1 cellular context compared by ENCODE assay signal in the genomic region with DNA sequence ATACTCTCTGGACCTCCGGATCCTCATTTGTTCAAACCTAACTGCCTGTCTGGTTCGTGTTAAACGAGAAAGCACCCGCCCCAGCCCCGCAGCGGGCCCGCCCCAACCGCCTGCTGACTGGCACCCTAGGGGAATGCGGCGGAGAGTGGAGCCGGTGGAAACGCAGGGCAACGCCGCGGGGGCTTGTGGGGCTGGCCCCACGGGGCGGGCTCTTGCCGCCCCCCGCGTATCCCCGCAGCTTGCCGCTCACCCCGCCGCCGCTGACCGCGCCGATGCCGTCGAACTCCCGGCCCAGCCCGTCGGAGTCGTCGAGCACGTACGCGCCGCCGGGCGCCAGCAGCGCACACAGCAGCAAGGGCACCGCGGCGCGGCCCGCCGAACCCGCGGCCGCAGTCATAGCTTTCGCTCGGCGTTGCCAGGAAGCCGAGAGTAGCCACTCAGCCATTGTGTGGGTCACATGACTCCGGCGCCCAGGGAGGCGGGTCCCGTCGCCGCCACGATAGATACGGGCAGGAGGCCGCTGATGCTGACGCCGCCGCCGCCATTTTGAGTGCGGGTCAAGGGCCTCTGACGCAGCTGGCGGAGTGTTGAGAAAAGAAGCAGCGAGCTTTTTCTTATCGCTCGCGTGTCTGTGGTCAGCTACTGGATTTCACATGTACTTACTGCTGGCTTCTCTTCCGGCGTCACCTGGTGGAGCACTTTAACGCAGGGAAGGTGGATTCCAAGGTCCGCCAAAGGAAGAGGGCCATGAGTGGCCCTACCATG.
A peak's percentile ranks its signal among the peaks of the same experiment; 100 is the strongest.
TF ChIP-seq lines count a peak whose summit lies in the region.

GALC (minus strand) TSS at position 463 of the 765 bp plus-strand sequence; CDS start at position 445, 18 bp downstream.

TF ChIP-seq in GM12878, 131 proteins besides CTCF, POLR2A, EP300 and RAD21 (continued from another document and continues in another):
- TF ChIP-seq, protein P1, sequence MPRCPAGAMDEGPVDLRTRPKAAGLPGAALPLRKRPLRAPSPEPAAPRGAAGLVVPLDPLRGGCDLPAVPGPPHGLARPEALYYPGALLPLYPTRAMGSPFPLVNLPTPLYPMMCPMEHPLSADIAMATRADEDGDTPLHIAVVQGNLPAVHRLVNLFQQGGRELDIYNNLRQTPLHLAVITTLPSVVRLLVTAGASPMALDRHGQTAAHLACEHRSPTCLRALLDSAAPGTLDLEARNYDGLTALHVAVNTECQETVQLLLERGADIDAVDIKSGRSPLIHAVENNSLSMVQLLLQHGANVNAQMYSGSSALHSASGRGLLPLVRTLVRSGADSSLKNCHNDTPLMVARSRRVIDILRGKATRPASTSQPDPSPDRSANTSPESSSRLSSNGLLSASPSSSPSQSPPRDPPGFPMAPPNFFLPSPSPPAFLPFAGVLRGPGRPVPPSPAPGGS (IDR thresholded peaks at IDR 0.05; ENCODE audit: borderline replicate concordance, insufficient read depth, low read depth, low read length, poor library complexity, severe bottlenecking), result no peak
- peak; percentile 87 for TF ChIP-seq GATAD2B (conservative IDR thresholded peaks at IDR 0.05; ENCODE audit: low read depth)
- TF ChIP-seq, protein P2, sequence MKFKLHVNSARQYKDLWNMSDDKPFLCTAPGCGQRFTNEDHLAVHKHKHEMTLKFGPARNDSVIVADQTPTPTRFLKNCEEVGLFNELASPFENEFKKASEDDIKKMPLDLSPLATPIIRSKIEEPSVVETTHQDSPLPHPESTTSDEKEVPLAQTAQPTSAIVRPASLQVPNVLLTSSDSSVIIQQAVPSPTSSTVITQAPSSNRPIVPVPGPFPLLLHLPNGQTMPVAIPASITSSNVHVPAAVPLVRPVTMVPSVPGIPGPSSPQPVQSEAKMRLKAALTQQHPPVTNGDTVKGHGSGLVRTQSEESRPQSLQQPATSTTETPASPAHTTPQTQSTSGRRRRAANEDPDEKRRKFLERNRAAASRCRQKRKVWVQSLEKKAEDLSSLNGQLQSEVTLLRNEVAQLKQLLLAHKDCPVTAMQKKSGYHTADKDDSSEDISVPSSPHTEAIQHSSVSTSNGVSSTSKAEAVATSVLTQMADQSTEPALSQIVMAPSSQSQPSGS (IDR thresholded peaks at IDR 0.05; ENCODE audit: low read length), result peak; percentile 41; the same call in 1 of the 2 replicates
- TF ChIP-seq NR2F1 (conservative IDR thresholded peaks at IDR 0.05), result peak; percentile 85
- TF ChIP-seq ATF7 (IDR thresholded peaks at IDR 0.05; ENCODE audit: low read depth), result peak; percentile 69
- TF ChIP-seq KAT2A (conservative IDR thresholded peaks at IDR 0.05; ENCODE audit: control insufficient read depth, low read depth, low read length), result no peak
- peak; percentile 58 for TF ChIP-seq HDAC6 (IDR thresholded peaks at IDR 0.05; ENCODE audit: unreplicated experiment)
- peak; percentile 92 for TF ChIP-seq RUNX3 (IDR thresholded peaks at IDR 0.05; ENCODE audit: low read length)
- peak; percentile 97 for TF ChIP-seq LARP7 (IDR thresholded peaks at IDR 0.05)
- TF ChIP-seq, protein P3, sequence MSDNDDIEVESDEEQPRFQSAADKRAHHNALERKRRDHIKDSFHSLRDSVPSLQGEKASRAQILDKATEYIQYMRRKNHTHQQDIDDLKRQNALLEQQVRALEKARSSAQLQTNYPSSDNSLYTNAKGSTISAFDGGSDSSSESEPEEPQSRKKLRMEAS (IDR thresholded peaks at IDR 0.05; ENCODE audit: low read depth, low read length), result peak; percentile 85
- TF ChIP-seq ZSCAN29 (IDR thresholded peaks at IDR 0.05), result peak; percentile 5; the same call in 1 of the 2 replicates
- no peak for TF ChIP-seq ESRRA (IDR thresholded peaks at IDR 0.05; ENCODE audit: low read length)
- TF ChIP-seq, protein P4, sequence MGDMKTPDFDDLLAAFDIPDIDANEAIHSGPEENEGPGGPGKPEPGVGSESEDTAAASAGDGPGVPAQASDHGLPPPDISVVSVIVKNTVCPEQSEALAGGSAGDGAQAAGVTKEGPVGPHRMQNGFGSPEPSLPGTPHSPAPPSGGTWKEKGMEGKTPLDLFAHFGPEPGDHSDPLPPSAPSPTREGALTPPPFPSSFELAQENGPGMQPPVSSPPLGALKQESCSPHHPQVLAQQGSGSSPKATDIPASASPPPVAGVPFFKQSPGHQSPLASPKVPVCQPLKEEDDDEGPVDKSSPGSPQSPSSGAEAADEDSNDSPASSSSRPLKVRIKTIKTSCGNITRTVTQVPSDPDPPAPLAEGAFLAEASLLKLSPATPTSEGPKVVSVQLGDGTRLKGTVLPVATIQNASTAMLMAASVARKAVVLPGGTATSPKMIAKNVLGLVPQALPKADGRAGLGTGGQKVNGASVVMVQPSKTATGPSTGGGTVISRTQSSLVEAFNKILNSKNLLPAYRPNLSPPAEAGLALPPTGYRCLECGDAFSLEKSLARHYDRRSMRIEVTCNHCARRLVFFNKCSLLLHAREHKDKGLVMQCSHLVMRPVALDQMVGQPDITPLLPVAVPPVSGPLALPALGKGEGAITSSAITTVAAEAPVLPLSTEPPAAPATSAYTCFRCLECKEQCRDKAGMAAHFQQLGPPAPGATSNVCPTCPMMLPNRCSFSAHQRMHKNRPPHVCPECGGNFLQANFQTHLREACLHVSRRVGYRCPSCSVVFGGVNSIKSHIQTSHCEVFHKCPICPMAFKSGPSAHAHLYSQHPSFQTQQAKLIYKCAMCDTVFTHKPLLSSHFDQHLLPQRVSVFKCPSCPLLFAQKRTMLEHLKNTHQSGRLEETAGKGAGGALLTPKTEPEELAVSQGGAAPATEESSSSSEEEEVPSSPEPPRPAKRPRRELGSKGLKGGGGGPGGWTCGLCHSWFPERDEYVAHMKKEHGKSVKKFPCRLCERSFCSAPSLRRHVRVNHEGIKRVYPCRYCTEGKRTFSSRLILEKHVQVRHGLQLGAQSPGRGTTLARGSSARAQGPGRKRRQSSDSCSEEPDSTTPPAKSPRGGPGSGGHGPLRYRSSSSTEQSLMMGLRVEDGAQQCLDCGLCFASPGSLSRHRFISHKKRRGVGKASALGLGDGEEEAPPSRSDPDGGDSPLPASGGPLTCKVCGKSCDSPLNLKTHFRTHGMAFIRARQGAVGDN (IDR thresholded peaks at IDR 0.05), result peak; percentile 91
- peak; percentile 70; the same call in 1 of the 2 replicates for TF ChIP-seq FOXM1 (IDR thresholded peaks at IDR 0.05; ENCODE audit: low read depth, low read length)
- TF ChIP-seq TARDBP (IDR thresholded peaks at IDR 0.05; ENCODE audit: borderline replicate concordance), result no peak
- TF ChIP-seq POLR2AphosphoS5 (IDR thresholded peaks at IDR 0.05; ENCODE audit: low read length), result no peak; the same call in none of the 2 replicates
- peak; percentile 87 for TF ChIP-seq NBN (IDR thresholded peaks at IDR 0.05)
- TF ChIP-seq CBX5 (IDR thresholded peaks at IDR 0.05; ENCODE audit: low read depth), result 0 out of 2 replicates have a peak, but pooled peaks have one; percentile 47
- TF ChIP-seq ASH2L (IDR thresholded peaks at IDR 0.05; ENCODE audit: borderline replicate concordance, low read depth), result no peak
- TF ChIP-seq, protein P5, sequence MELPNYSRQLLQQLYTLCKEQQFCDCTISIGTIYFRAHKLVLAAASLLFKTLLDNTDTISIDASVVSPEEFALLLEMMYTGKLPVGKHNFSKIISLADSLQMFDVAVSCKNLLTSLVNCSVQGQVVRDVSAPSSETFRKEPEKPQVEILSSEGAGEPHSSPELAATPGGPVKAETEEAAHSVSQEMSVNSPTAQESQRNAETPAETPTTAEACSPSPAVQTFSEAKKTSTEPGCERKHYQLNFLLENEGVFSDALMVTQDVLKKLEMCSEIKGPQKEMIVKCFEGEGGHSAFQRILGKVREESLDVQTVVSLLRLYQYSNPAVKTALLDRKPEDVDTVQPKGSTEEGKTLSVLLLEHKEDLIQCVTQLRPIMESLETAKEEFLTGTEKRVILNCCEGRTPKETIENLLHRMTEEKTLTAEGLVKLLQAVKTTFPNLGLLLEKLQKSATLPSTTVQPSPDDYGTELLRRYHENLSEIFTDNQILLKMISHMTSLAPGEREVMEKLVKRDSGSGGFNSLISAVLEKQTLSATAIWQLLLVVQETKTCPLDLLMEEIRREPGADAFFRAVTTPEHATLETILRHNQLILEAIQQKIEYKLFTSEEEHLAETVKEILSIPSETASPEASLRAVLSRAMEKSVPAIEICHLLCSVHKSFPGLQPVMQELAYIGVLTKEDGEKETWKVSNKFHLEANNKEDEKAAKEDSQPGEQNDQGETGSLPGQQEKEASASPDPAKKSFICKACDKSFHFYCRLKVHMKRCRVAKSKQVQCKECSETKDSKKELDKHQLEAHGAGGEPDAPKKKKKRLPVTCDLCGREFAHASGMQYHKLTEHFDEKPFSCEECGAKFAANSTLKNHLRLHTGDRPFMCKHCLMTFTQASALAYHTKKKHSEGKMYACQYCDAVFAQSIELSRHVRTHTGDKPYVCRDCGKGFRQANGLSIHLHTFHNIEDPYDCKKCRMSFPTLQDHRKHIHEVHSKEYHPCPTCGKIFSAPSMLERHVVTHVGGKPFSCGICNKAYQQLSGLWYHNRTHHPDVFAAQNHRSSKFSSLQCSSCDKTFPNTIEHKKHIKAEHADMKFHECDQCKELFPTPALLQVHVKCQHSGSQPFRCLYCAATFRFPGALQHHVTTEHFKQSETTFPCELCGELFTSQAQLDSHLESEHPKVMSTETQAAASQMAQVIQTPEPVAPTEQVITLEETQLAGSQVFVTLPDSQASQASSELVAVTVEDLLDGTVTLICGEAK (IDR thresholded peaks at IDR 0.05; ENCODE audit: borderline replicate concordance), result no peak; the same call in 1 of the 2 replicates
- peak; percentile 89 for TF ChIP-seq TCF12 (IDR thresholded peaks at IDR 0.05; ENCODE audit: low read depth, low read length)
- TF ChIP-seq SP1 (IDR thresholded peaks at IDR 0.05; ENCODE audit: low read depth, low read length), result no peak
- TF ChIP-seq ELK1 (IDR thresholded peaks at IDR 0.05; ENCODE audit: low read depth, low read length), result peak; percentile 62; the same call in 1 of the 2 replicates
- TF ChIP-seq CHD1 (IDR thresholded peaks at IDR 0.05; ENCODE audit: low read depth, low read length), result no peak
- TF ChIP-seq, protein P6, sequence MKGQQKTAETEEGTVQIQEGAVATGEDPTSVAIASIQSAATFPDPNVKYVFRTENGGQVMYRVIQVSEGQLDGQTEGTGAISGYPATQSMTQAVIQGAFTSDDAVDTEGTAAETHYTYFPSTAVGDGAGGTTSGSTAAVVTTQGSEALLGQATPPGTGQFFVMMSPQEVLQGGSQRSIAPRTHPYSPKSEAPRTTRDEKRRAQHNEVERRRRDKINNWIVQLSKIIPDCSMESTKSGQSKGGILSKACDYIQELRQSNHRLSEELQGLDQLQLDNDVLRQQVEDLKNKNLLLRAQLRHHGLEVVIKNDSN (IDR thresholded peaks at IDR 0.05; ENCODE audit: borderline replicate concordance, extremely low read length, insufficient read depth, low read depth, low read length), result peak; percentile 90
- 0 out of 2 replicates have a peak, but pooled peaks have one; percentile 53 for TF ChIP-seq NFXL1 (IDR thresholded peaks at IDR 0.05; ENCODE audit: borderline replicate concordance)
- TF ChIP-seq SUPT20H (IDR thresholded peaks at IDR 0.05; ENCODE audit: borderline replicate concordance, control insufficient read depth, low read depth, low read length), result no peak
- TF ChIP-seq, protein P7, sequence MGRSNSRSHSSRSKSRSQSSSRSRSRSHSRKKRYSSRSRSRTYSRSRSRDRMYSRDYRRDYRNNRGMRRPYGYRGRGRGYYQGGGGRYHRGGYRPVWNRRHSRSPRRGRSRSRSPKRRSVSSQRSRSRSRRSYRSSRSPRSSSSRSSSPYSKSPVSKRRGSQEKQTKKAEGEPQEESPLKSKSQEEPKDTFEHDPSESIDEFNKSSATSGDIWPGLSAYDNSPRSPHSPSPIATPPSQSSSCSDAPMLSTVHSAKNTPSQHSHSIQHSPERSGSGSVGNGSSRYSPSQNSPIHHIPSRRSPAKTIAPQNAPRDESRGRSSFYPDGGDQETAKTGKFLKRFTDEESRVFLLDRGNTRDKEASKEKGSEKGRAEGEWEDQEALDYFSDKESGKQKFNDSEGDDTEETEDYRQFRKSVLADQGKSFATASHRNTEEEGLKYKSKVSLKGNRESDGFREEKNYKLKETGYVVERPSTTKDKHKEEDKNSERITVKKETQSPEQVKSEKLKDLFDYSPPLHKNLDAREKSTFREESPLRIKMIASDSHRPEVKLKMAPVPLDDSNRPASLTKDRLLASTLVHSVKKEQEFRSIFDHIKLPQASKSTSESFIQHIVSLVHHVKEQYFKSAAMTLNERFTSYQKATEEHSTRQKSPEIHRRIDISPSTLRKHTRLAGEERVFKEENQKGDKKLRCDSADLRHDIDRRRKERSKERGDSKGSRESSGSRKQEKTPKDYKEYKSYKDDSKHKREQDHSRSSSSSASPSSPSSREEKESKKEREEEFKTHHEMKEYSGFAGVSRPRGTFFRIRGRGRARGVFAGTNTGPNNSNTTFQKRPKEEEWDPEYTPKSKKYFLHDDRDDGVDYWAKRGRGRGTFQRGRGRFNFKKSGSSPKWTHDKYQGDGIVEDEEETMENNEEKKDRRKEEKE (IDR thresholded peaks at IDR 0.05), result no peak
- TF ChIP-seq, protein P8, sequence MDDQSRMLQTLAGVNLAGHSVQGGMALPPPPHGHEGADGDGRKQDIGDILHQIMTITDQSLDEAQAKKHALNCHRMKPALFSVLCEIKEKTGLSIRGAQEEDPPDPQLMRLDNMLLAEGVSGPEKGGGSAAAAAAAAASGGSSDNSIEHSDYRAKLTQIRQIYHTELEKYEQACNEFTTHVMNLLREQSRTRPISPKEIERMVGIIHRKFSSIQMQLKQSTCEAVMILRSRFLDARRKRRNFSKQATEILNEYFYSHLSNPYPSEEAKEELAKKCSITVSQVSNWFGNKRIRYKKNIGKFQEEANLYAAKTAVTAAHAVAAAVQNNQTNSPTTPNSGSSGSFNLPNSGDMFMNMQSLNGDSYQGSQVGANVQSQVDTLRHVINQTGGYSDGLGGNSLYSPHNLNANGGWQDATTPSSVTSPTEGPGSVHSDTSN (IDR thresholded peaks at IDR 0.05; ENCODE audit: insufficient replicate concordance, low read depth, low read length), result no peak
- no peak for TF ChIP-seq FOXK2 (IDR thresholded peaks at IDR 0.05)
- TF ChIP-seq JUND (IDR thresholded peaks at IDR 0.05; ENCODE audit: low read depth, low read length), result 0 out of 2 replicates have a peak, but pooled peaks have one; percentile 33
- TF ChIP-seq, protein P9, sequence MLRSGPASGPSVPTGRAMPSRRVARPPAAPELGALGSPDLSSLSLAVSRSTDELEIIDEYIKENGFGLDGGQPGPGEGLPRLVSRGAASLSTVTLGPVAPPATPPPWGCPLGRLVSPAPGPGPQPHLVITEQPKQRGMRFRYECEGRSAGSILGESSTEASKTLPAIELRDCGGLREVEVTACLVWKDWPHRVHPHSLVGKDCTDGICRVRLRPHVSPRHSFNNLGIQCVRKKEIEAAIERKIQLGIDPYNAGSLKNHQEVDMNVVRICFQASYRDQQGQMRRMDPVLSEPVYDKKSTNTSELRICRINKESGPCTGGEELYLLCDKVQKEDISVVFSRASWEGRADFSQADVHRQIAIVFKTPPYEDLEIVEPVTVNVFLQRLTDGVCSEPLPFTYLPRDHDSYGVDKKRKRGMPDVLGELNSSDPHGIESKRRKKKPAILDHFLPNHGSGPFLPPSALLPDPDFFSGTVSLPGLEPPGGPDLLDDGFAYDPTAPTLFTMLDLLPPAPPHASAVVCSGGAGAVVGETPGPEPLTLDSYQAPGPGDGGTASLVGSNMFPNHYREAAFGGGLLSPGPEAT (IDR thresholded peaks at IDR 0.05; ENCODE audit: low read depth), result peak; percentile 86
- TF ChIP-seq EED (IDR thresholded peaks at IDR 0.05; ENCODE audit: low read depth), result peak; percentile 87
- no peak for TF ChIP-seq HDAC2 (IDR thresholded peaks at IDR 0.05)
- TF ChIP-seq SIN3A (IDR thresholded peaks at IDR 0.05; ENCODE audit: low read depth, low read length), result peak; percentile 78; the same call in 1 of the 2 replicates
